9 cellular contexts compared by ENCODE assay signal in the genomic region with DNA sequence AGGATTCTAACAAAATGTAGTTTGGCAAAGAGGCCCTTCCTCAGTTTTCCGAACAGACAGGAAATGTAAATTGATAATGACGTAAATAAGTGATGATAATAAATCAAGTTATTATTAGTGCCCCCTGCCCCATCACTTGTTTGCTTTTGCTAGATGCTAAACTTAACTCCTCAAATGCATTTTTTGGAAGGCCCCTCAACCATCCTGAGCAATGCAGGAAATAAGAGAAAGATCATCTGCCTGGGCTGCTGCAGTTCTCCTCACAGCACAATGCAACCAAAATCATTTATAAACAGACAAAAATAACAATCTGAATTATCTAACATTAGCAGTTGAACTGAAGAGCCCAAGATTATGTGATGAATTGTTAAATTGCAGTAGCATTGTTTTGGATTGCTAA.
A peak's percentile ranks its signal among the peaks of the same experiment; 100 is the strongest.
DNase-seq lines count a peak whose midpoint lies in the region; ATAC-seq and TF ChIP-seq lines count a peak whose summit lies in the region.
"Had no signal": no experiment of that assay in that cellular context is flagged by ENCODE, and none has a peak within 500 bp of the region (broad histone marks: within the 10 kb centered on the region; RNA-seq: fewer than 3 reads in every experiment).

No MANE protein-coding gene starts in this region.

- H3K4me3 ChIP-seq in esophagus squamous epithelium: peak overlapping the region in 3 of 4 donors; percentile 44 to 68 (median 55)
- H3K4me3 ChIP-seq in HAP-1: no peak overlapping the region

- peaks cover 17% of the 10 kb centered on the region for H3K27me3 Mint-ChIP-seq in activated CD8-positive, alpha-beta memory T cell treated with anti-CD3 and anti-CD28 coated beads, Interleukin-2, amount 10 ng/mL, durations not matched to agents 7 days and 5 days
- no peaks in the 10 kb centered on the region for H3K27me3 Mint-ChIP-seq in T-cell
- no peaks in the 10 kb centered on the region for H3K27me3 Mint-ChIP-seq in stimulated activated memory B cell treated with anti-CD40 and anti-IgM and Interleukin-4, amounts not matched to agents 10 μg/mL and 1 μg/mL and 100 μg/mL, for 72 hours

- no peak for ATAC-seq in activated CD8-positive, alpha-beta memory T cell treated with anti-CD3 and anti-CD28 coated beads, Interleukin-2, amount 10 ng/mL, durations not matched to agents 7 days and 5 days
- no peak for ATAC-seq in T-cell (replicated peaks in 1 of 4)
- ATAC-seq in stimulated activated memory B cell treated with anti-CD40 and anti-IgM and Interleukin-4, amounts not matched to agents 10 μg/mL and 1 μg/mL and 100 μg/mL, for 72 hours: no peak
- ATAC-seq in GM19463 (IDR thresholded peaks at IDR 0.05; ENCODE audit: unreplicated experiment): no peak

- H3K36me3 ChIP-seq in esophagus squamous epithelium (no peaks in the 10 kb centered on the region), HAP-1 (replicated peaks) (no peaks in the 10 kb centered on the region)

- TF ChIP-seq POLR2A in esophagus squamous epithelium (IDR thresholded peaks at IDR 0.05): no peak

- DNase-seq in activated CD8-positive, alpha-beta memory T cell treated with anti-CD3 and anti-CD28 coated beads, Interleukin-2, amount 10 ng/mL, durations not matched to agents 7 days and 5 days: no peak
- no peak for DNase-seq in activated CD8-positive, alpha-beta memory T cell treated with anti-CD3 and anti-CD28 coated beads for 24 hours
- DNase-seq in T-cell (no peak), esophagus squamous epithelium (lab: John Stamatoyannopoulos, UW) (no peak), NCI-H345 (lab: John Stamatoyannopoulos, UW) (no peak), HAP-1 (ENCODE audit: low spot score in 2 of 2) (no peak)
- DNase-seq: RPMI8226 had no signal

- peak overlapping the region; percentile 86 for H3K4me3 Mint-ChIP-seq in activated CD8-positive, alpha-beta memory T cell treated with anti-CD3 and anti-CD28 coated beads, Interleukin-2, amount 10 ng/mL, durations not matched to agents 7 days and 5 days
- H3K4me3 Mint-ChIP-seq in T-cell: peak overlapping the region; percentile 82 to 91 (median 90)
- peak overlapping the region; percentile 91 for H3K4me3 Mint-ChIP-seq in stimulated activated memory B cell treated with anti-CD40 and anti-IgM and Interleukin-4, amounts not matched to agents 10 μg/mL and 1 μg/mL and 100 μg/mL, for 72 hours

- intact Hi-C loops in esophagus squamous epithelium (cut with DNase I): no loop called here

- WGBS in esophagus squamous epithelium, 2 donors: 29 to 40% methylated on average over 2 of the region's 2 CpGs

- H3K9me3 ChIP-seq in esophagus squamous epithelium (no peaks in the 10 kb centered on the region), HAP-1 (no peaks in the 10 kb centered on the region)

- H3K9me3 Mint-ChIP-seq in activated CD8-positive, alpha-beta memory T cell treated with anti-CD3 and anti-CD28 coated beads, Interleukin-2, amount 10 ng/mL, durations not matched to agents 7 days and 5 days (ENCODE audit: low read depth): no peaks in the 10 kb centered on the region
- H3K9me3 Mint-ChIP-seq in T-cell: no peaks in the 10 kb centered on the region
- H3K9me3 Mint-ChIP-seq in stimulated activated memory B cell treated with anti-CD40 and anti-IgM and Interleukin-4, amounts not matched to agents 10 μg/mL and 1 μg/mL and 100 μg/mL, for 72 hours: no peaks in the 10 kb centered on the region

- H3K27ac Mint-ChIP-seq in activated CD8-positive, alpha-beta memory T cell treated with anti-CD3 and anti-CD28 coated beads, Interleukin-2, amount 10 ng/mL, durations not matched to agents 7 days and 5 days: peak overlapping the region; percentile 90
- H3K27ac Mint-ChIP-seq in T-cell: peak overlapping the region; percentile 89 to 91
- H3K27ac Mint-ChIP-seq in stimulated activated memory B cell treated with anti-CD40 and anti-IgM and Interleukin-4, amounts not matched to agents 10 μg/mL and 1 μg/mL and 100 μg/mL, for 72 hours: peak overlapping the region; percentile 90

- CTCF ChIA-PET in activated CD8-positive, alpha-beta memory T cell treated with anti-CD3 and anti-CD28 coated beads, Interleukin-2, amount 10 ng/mL, durations not matched to agents 7 days and 5 days (lab: Charles Lee): interaction anchor here (1.0 to 1.1 kb wide), 2 partner anchors 22 to 28 kb away, joined by 3 read pairs; no protein-coding TSS in a partner anchor
- CTCF ChIA-PET in T-cell (lab: Charles Lee): interaction anchor here in 1 of 2 donors (0.8 to 1.0 kb wide), 3 partner anchors 22 to 26 kb away, joined by 3 read pairs; no protein-coding TSS in a partner anchor

- H3K36me3 Mint-ChIP-seq in activated CD8-positive, alpha-beta memory T cell treated with anti-CD3 and anti-CD28 coated beads, Interleukin-2, amount 10 ng/mL, durations not matched to agents 7 days and 5 days: peaks cover 13% of the 10 kb centered on the region
- H3K36me3 Mint-ChIP-seq in T-cell: no peaks in the 10 kb centered on the region
- no peaks in the 10 kb centered on the region for H3K36me3 Mint-ChIP-seq in stimulated activated memory B cell treated with anti-CD40 and anti-IgM and Interleukin-4, amounts not matched to agents 10 μg/mL and 1 μg/mL and 100 μg/mL, for 72 hours

- H3K4me1 Mint-ChIP-seq in activated CD8-positive, alpha-beta memory T cell treated with anti-CD3 and anti-CD28 coated beads, Interleukin-2, amount 10 ng/mL, durations not matched to agents 7 days and 5 days: peaks cover 44% of the 10 kb centered on the region
- H3K4me1 Mint-ChIP-seq in T-cell: peaks cover 45 to 70% (median 63%) of the 10 kb centered on the region in 3 donors
- peaks cover 53% of the 10 kb centered on the region for H3K4me1 Mint-ChIP-seq in stimulated activated memory B cell treated with anti-CD40 and anti-IgM and Interleukin-4, amounts not matched to agents 10 μg/mL and 1 μg/mL and 100 μg/mL, for 72 hours

- H3K27ac ChIP-seq in esophagus squamous epithelium: peak overlapping the region in 1 of 4 donors; percentile 81

- in situ Hi-C loops in HAP-1 (cut with MboI; ENCODE audit: low sequenced_read_pairs): no loop called here

- TF ChIP-seq CTCF in esophagus squamous epithelium (IDR thresholded peaks at IDR 0.05): no peak

- H3K4me1 ChIP-seq in esophagus squamous epithelium (peaks cover 0 to 19% (median 0%) of the 10 kb centered on the region in 3 donors), HAP-1 (no peaks in the 10 kb centered on the region)

- H3K27me3 ChIP-seq in esophagus squamous epithelium (no peaks in the 10 kb centered on the region), HAP-1 (ENCODE audit: low read depth) (no peaks in the 10 kb centered on the region)

- POLR2A ChIA-PET in T-cell (lab: Charles Lee): no interaction called here
